In genomic region chr19:12955996-12956395, GRCh38 we compare ENCODE assay signal across 8 cellular contexts. TPM values are rescaled to one million over a fixed set of nuclear protein-coding genes. Genes with fewer than 3 reads are reported as not detected.
DNase-seq lines count a peak whose midpoint lies in the region; ATAC-seq, FAIRE-seq and TF ChIP-seq lines count a peak whose summit lies in the region.

No MANE protein-coding gene starts in this region.

- H3K4me3 ChIP-seq in keratinocyte (ENCODE audit: control insufficient read depth in 2 of 3, extremely low read depth in 1 of 3, insufficient read depth in 2 of 3, low read depth in 1 of 3, low read length in 3 of 3) (peak overlapping the region; percentile 84 to 92 (median 89)), testis (peak overlapping the region; percentile 82 to 83)

- intact Hi-C loops in testis (cut with DNase I; ENCODE audit: low total_unique reads) = no loop called here

- H3K9me3 Mint-ChIP-seq in activated CD8-positive, alpha-beta memory T cell treated with anti-CD3 and anti-CD28 coated beads, Interleukin-2, amount 10 ng/mL, durations not matched to agents 7 days and 5 days (ENCODE audit: low read depth) = no peaks in the 10 kb centered on the region
- H3K9me3 Mint-ChIP-seq in activated naive CD8-positive, alpha-beta T cell treated with anti-CD3 and anti-CD28 coated beads, Interleukin-2, amount 10 ng/mL, durations not matched to agents 7 days and 5 days = no peaks in the 10 kb centered on the region

- WGBS in testis, 2 donors = 38 to 41% methylated on average over 9 to 12 of the region's 12 CpGs

- no peak for DNase-seq in activated CD8-positive, alpha-beta memory T cell treated with anti-CD3 and anti-CD28 coated beads, Interleukin-2, amount 10 ng/mL, durations not matched to agents 7 days and 5 days
- no peak for DNase-seq in activated CD8-positive, alpha-beta memory T cell treated with anti-CD3 and anti-CD28 coated beads, Interleukin-2, amount 50 U/mL, for 4 hours
- DNase-seq in activated naive CD8-positive, alpha-beta T cell treated with anti-CD3 and anti-CD28 coated beads, Interleukin-2, amount 10 ng/mL, durations not matched to agents 7 days and 5 days = no peak
- DNase-seq in keratinocyte (ENCODE audit: low read depth, low spot score) (no peak), testis (no peak)

- H3K4me1 Mint-ChIP-seq in activated CD8-positive, alpha-beta memory T cell treated with anti-CD3 and anti-CD28 coated beads, Interleukin-2, amount 10 ng/mL, durations not matched to agents 7 days and 5 days = peaks cover 41% of the 10 kb centered on the region
- peaks cover 18% of the 10 kb centered on the region for H3K4me1 Mint-ChIP-seq in activated naive CD8-positive, alpha-beta T cell treated with anti-CD3 and anti-CD28 coated beads, Interleukin-2, amount 10 ng/mL, durations not matched to agents 7 days and 5 days

- TF ChIP-seq CTCF in keratinocyte (optimal IDR thresholded peaks at IDR 0.05 in 1 of 3, IDR thresholded peaks at IDR 0.05 in 1 of 3, conservative IDR thresholded peaks at IDR 0.05 in 1 of 3; ENCODE audit: extremely low read depth in 1 of 3, insufficient read depth in 2 of 3, low read length in 3 of 3) (no peak), testis (IDR thresholded peaks at IDR 0.05) (no peak)

- CTCF ChIA-PET in activated CD8-positive, alpha-beta memory T cell treated with anti-CD3 and anti-CD28 coated beads, Interleukin-2, amount 10 ng/mL, durations not matched to agents 7 days and 5 days (lab: Charles Lee) = interaction anchor here (0.9 to 5.2 kb wide), 5 partner anchors 9 to 71 kb away, joined by 3 to 56 read pairs (median 3); no protein-coding TSS in a partner anchor

- peaks cover 18% of the 10 kb centered on the region in 2 experiments for H3K36me3 ChIP-seq in keratinocyte (ENCODE audit: control insufficient read depth in 2 of 2, extremely low read depth in 1 of 2, insufficient read depth in 2 of 2, low read length in 2 of 2)
- no peaks in the 10 kb centered on the region for H3K36me3 ChIP-seq in testis (ENCODE audit: low read depth, missing control alignments)

- no peak overlapping the region for H2AFZ ChIP-seq in keratinocyte (ENCODE audit: control insufficient read depth, low read length)

- H3K27ac Mint-ChIP-seq in activated CD8-positive, alpha-beta memory T cell treated with anti-CD3 and anti-CD28 coated beads, Interleukin-2, amount 10 ng/mL, durations not matched to agents 7 days and 5 days = peak overlapping the region; percentile 87
- H3K27ac Mint-ChIP-seq in activated naive CD8-positive, alpha-beta T cell treated with anti-CD3 and anti-CD28 coated beads, Interleukin-2, amount 10 ng/mL, durations not matched to agents 7 days and 5 days = peak overlapping the region; percentile 78

- H3K4me3 Mint-ChIP-seq in activated CD8-positive, alpha-beta memory T cell treated with anti-CD3 and anti-CD28 coated beads, Interleukin-2, amount 10 ng/mL, durations not matched to agents 7 days and 5 days = peak overlapping the region; percentile 90
- peak overlapping the region; percentile 82 for H3K4me3 Mint-ChIP-seq in activated naive CD8-positive, alpha-beta T cell treated with anti-CD3 and anti-CD28 coated beads, Interleukin-2, amount 10 ng/mL, durations not matched to agents 7 days and 5 days

- H3K79me2 ChIP-seq in keratinocyte (ENCODE audit: control insufficient read depth, insufficient read depth, low read length) = peaks cover 37% of the 10 kb centered on the region

- H3K9me1 ChIP-seq in keratinocyte (ENCODE audit: control insufficient read depth, extremely low read depth, insufficient read depth, low read length) = peaks cover 2% of the 10 kb centered on the region

- POLR2A ChIA-PET in activated naive CD8-positive, alpha-beta T cell treated with anti-CD3 and anti-CD28 coated beads, Interleukin-2, amount 10 ng/mL, durations not matched to agents 7 days and 5 days (lab: Charles Lee) = interaction anchor here (0.6 to 2.9 kb wide), 5 partner anchors 10 to 174 kb away, joined by 3 to 10 read pairs (median 3); partner anchors contain the start of gene RAD23A

- TF ChIP-seq POLR2A in testis (IDR thresholded peaks at IDR 0.05) = no peak

- ATAC-seq in activated CD8-positive, alpha-beta memory T cell treated with anti-CD3 and anti-CD28 coated beads, Interleukin-2, amount 10 ng/mL, durations not matched to agents 7 days and 5 days = no peak
- no peak for ATAC-seq in activated naive CD8-positive, alpha-beta T cell treated with anti-CD3 and anti-CD28 coated beads, Interleukin-2, amount 10 ng/mL, durations not matched to agents 7 days and 5 days (ENCODE audit: low read depth)
- no peak for ATAC-seq in GM19035 (IDR thresholded peaks at IDR 0.05; ENCODE audit: unreplicated experiment)
- ATAC-seq in GM18519 (IDR thresholded peaks at IDR 0.05; ENCODE audit: low FRiP score, unreplicated experiment) = no peak
- no peak for ATAC-seq in GM19397 (IDR thresholded peaks at IDR 0.05; ENCODE audit: unreplicated experiment)

- H3K4me1 ChIP-seq in keratinocyte (ENCODE audit: control insufficient read depth, extremely low read depth, insufficient read depth, low read length) (peaks cover 26% of the 10 kb centered on the region), testis (peaks cover 19% of the 10 kb centered on the region)

- H3K9me3 ChIP-seq in keratinocyte (ENCODE audit: control insufficient read depth, low read depth, low read length) (no peaks in the 10 kb centered on the region), testis (no peaks in the 10 kb centered on the region)

- H3K27me3 ChIP-seq in keratinocyte (ENCODE audit: control insufficient read depth, extremely low read depth, insufficient read depth, low read length) (no peaks in the 10 kb centered on the region), testis (no peaks in the 10 kb centered on the region)

- H3K4me2 ChIP-seq in keratinocyte (ENCODE audit: control insufficient read depth, extremely low read depth, insufficient read depth, low read depth, low read length) = peak overlapping the region; percentile 93

- peak overlapping the region; percentile 90 for H3K9ac ChIP-seq in keratinocyte (ENCODE audit: control insufficient read depth, extremely low read depth, insufficient read depth, low read length)

- peaks cover 16% of the 10 kb centered on the region for H3K36me3 Mint-ChIP-seq in activated CD8-positive, alpha-beta memory T cell treated with anti-CD3 and anti-CD28 coated beads, Interleukin-2, amount 10 ng/mL, durations not matched to agents 7 days and 5 days
- H3K36me3 Mint-ChIP-seq in activated naive CD8-positive, alpha-beta T cell treated with anti-CD3 and anti-CD28 coated beads, Interleukin-2, amount 10 ng/mL, durations not matched to agents 7 days and 5 days = peaks cover 8% of the 10 kb centered on the region

- H3K27ac ChIP-seq in keratinocyte (ENCODE audit: control insufficient read depth, insufficient read depth, low read length) (peak overlapping the region; percentile 80), testis (peak overlapping the region in 1 of 2 donors; percentile 89)

- no peaks in the 10 kb centered on the region for H3K27me3 Mint-ChIP-seq in activated CD8-positive, alpha-beta memory T cell treated with anti-CD3 and anti-CD28 coated beads, Interleukin-2, amount 10 ng/mL, durations not matched to agents 7 days and 5 days
- H3K27me3 Mint-ChIP-seq in activated naive CD8-positive, alpha-beta T cell treated with anti-CD3 and anti-CD28 coated beads, Interleukin-2, amount 10 ng/mL, durations not matched to agents 7 days and 5 days = no peaks in the 10 kb centered on the region

- no peaks in the 10 kb centered on the region for H4K20me1 ChIP-seq in keratinocyte (ENCODE audit: control insufficient read depth, extremely low read depth, insufficient read depth, low read length)

- FAIRE-seq in keratinocyte (lab: Jason Lieb, UNC) = no peak

- dilution Hi-C loops in keratinocyte (cut with MboI; ENCODE audit: extremely low pct_ligation_motif_present, low sequenced_read_pairs) = no loop called here

RNA-seq across cellular contexts. Expression of gene GADD45GIP1, which starts 1.0 kb away (rescaled TPM):
- 10 to 100 TPM; 23.9 to 24.9 TPM for total RNA-seq in activated CD8-positive, alpha-beta memory T cell treated with anti-CD3 and anti-CD28 coated beads, Interleukin-2, amount 10 ng/mL, durations not matched to agents 7 days and 5 days
- total RNA-seq in activated naive CD8-positive, alpha-beta T cell treated with anti-CD3 and anti-CD28 coated beads, Interleukin-2, amount 10 ng/mL, durations not matched to agents 7 days and 5 days = 10 to 100 TPM; 18.4 to 19.4 TPM
- polyA plus RNA-seq in keratinocyte (27.8 to 38.4 TPM (median 35.5 TPM) in 3 replicates), testis (ENCODE audit: insufficient read depth, low read depth, low replicate concordance) (21.6 TPM)
- polyA plus RNA-seq in keratinocyte (2011; ENCODE audit: low read depth) = 22.7 TPM
- polyA plus RNA-seq in keratinocyte (2011; cell fraction: cytosol; rRNA removed) = 10.8 and 29.0 TPM in 2 replicates
- polyA plus RNA-seq in keratinocyte (2011; cell fraction: nucleus; rRNA removed) = 9.8 and 10.6 TPM in 2 replicates
- polyA plus RNA-seq in keratinocyte (2012; ENCODE audit: low replicate concordance) = 18.1 and 56.9 TPM in 2 replicates
- polyA minus RNA-seq in keratinocyte = 4.4 to 9.0 TPM (median 4.6 TPM) in 3 replicates
- polyA minus RNA-seq in keratinocyte (2011; cell fraction: cytosol; rRNA and poly(A)+ RNA removed) = 43.2 TPM
- polyA minus RNA-seq in keratinocyte (2011; cell fraction: nucleus; rRNA and poly(A)+ RNA removed) = 2.9 and 3.7 TPM in 2 replicates
- total RNA-seq in testis = 10 to 100 TPM; 32.2 to 39.8 TPM

RNA-seq across cellular contexts. Expression of gene RAD23A, which starts 10.3 kb away (rescaled TPM):
- total RNA-seq in activated CD8-positive, alpha-beta memory T cell treated with anti-CD3 and anti-CD28 coated beads, Interleukin-2, amount 10 ng/mL, durations not matched to agents 7 days and 5 days = 100 to 1,000 TPM; 164 to 168 TPM
- 100 to 1,000 TPM; 128 to 141 TPM for total RNA-seq in activated naive CD8-positive, alpha-beta T cell treated with anti-CD3 and anti-CD28 coated beads, Interleukin-2, amount 10 ng/mL, durations not matched to agents 7 days and 5 days
- 20.3 to 63.3 TPM (median 23.7 TPM) in 3 replicates for polyA plus RNA-seq in keratinocyte
- 51.3 TPM for polyA plus RNA-seq in keratinocyte (2011; ENCODE audit: low read depth)
- 31.9 and 74.2 TPM in 2 replicates for polyA plus RNA-seq in keratinocyte (2011; cell fraction: cytosol; rRNA removed)
- 31.8 and 38.2 TPM in 2 replicates for polyA plus RNA-seq in keratinocyte (2011; cell fraction: nucleus; rRNA removed)
- polyA plus RNA-seq in keratinocyte (2012; ENCODE audit: low replicate concordance) = 106 and 107 TPM in 2 replicates
- 24.7 to 169 TPM (median 25.4 TPM) in 3 replicates for polyA minus RNA-seq in keratinocyte
- 84.4 TPM for polyA minus RNA-seq in keratinocyte (2011; cell fraction: cytosol; rRNA and poly(A)+ RNA removed)
- 13.9 and 16.0 TPM in 2 replicates for polyA minus RNA-seq in keratinocyte (2011; cell fraction: nucleus; rRNA and poly(A)+ RNA removed)
- total RNA-seq in testis = 100 to 1,000 TPM; 114 to 136 TPM
- polyA plus RNA-seq in testis (ENCODE audit: insufficient read depth, low read depth, low replicate concordance) = 174 TPM

RNA-seq across cellular contexts. Expression of gene DAND5, which starts 13.4 kb away (rescaled TPM):
- under 1 TPM; 0.21 to 0.26 TPM for total RNA-seq in activated CD8-positive, alpha-beta memory T cell treated with anti-CD3 and anti-CD28 coated beads, Interleukin-2, amount 10 ng/mL, durations not matched to agents 7 days and 5 days
- not detected for total RNA-seq in activated naive CD8-positive, alpha-beta T cell treated with anti-CD3 and anti-CD28 coated beads, Interleukin-2, amount 10 ng/mL, durations not matched to agents 7 days and 5 days
- polyA plus RNA-seq in keratinocyte (0.09 TPM in 1 of 3 replicates, not detected in the others), testis (ENCODE audit: insufficient read depth, low read depth, low replicate concordance) (0.16 TPM)
- polyA plus RNA-seq in keratinocyte (2011; ENCODE audit: low read depth) = not detected
- polyA plus RNA-seq in keratinocyte (2011; cell fraction: cytosol; rRNA removed) = not detected in 2 replicates
- polyA plus RNA-seq in keratinocyte (2011; cell fraction: nucleus; rRNA removed) = 0.06 and 0.08 TPM in 2 replicates
- polyA plus RNA-seq in keratinocyte (2012; ENCODE audit: low replicate concordance) = 0.06 TPM in 1 of 2 replicates, not detected in the other
- polyA minus RNA-seq in keratinocyte = not detected in 3 replicates
- polyA minus RNA-seq in keratinocyte (2011; cell fraction: cytosol; rRNA and poly(A)+ RNA removed) = not detected
- polyA minus RNA-seq in keratinocyte (2011; cell fraction: nucleus; rRNA and poly(A)+ RNA removed) = not detected in 2 replicates
- 1 to 10 TPM; 1.4 to 2.8 TPM for total RNA-seq in testis

RNA-seq across cellular contexts. Expression of gene CALR, which starts 17.6 kb away (rescaled TPM):
- 100 to 1,000 TPM; 745 to 898 TPM for total RNA-seq in activated CD8-positive, alpha-beta memory T cell treated with anti-CD3 and anti-CD28 coated beads, Interleukin-2, amount 10 ng/mL, durations not matched to agents 7 days and 5 days
- total RNA-seq in activated naive CD8-positive, alpha-beta T cell treated with anti-CD3 and anti-CD28 coated beads, Interleukin-2, amount 10 ng/mL, durations not matched to agents 7 days and 5 days = 100 to 1,000 TPM; 522 to 531 TPM
- polyA plus RNA-seq in keratinocyte = 785 to 1,497 TPM (median 899 TPM) in 3 replicates
- 690 TPM for polyA plus RNA-seq in keratinocyte (2011; ENCODE audit: low read depth)
- 541 and 590 TPM in 2 replicates for polyA plus RNA-seq in keratinocyte (2011; cell fraction: cytosol; rRNA removed)
- 847 and 916 TPM in 2 replicates for polyA plus RNA-seq in keratinocyte (2011; cell fraction: nucleus; rRNA removed)
- polyA plus RNA-seq in keratinocyte (2012; ENCODE audit: low replicate concordance) = 591 and 1,352 TPM in 2 replicates
- polyA minus RNA-seq in keratinocyte = 878 to 1,487 TPM (median 945 TPM) in 3 replicates
- polyA minus RNA-seq in keratinocyte (2011; cell fraction: cytosol; rRNA and poly(A)+ RNA removed) = 831 TPM
- 464 and 627 TPM in 2 replicates for polyA minus RNA-seq in keratinocyte (2011; cell fraction: nucleus; rRNA and poly(A)+ RNA removed)
- total RNA-seq in testis = 100 to 1,000 TPM; 389 to 467 TPM
- polyA plus RNA-seq in testis (ENCODE audit: insufficient read depth, low read depth, low replicate concordance) = 538 TPM

RNA-seq across cellular contexts. Expression of gene FARSA, which starts 22.5 kb away (rescaled TPM):
- 100 to 1,000 TPM in 1 of 2 experiments, 10 to 100 TPM in 1; 96.6 to 131 TPM for total RNA-seq in activated CD8-positive, alpha-beta memory T cell treated with anti-CD3 and anti-CD28 coated beads, Interleukin-2, amount 10 ng/mL, durations not matched to agents 7 days and 5 days
- 10 to 100 TPM; 69.2 to 73.3 TPM for total RNA-seq in activated naive CD8-positive, alpha-beta T cell treated with anti-CD3 and anti-CD28 coated beads, Interleukin-2, amount 10 ng/mL, durations not matched to agents 7 days and 5 days
- polyA plus RNA-seq in keratinocyte (29.9 to 68.7 TPM (median 30.9 TPM) in 3 replicates), testis (ENCODE audit: insufficient read depth, low read depth, low replicate concordance) (55.1 TPM)
- polyA plus RNA-seq in keratinocyte (2011; ENCODE audit: low read depth) = 22.0 TPM
- 24.6 and 39.9 TPM in 2 replicates for polyA plus RNA-seq in keratinocyte (2011; cell fraction: cytosol; rRNA removed)
- 64.7 and 72.5 TPM in 2 replicates for polyA plus RNA-seq in keratinocyte (2011; cell fraction: nucleus; rRNA removed)
- polyA plus RNA-seq in keratinocyte (2012; ENCODE audit: low replicate concordance) = 49.0 and 90.2 TPM in 2 replicates
- 25.3 to 136 TPM (median 29.6 TPM) in 3 replicates for polyA minus RNA-seq in keratinocyte
- 30.7 TPM for polyA minus RNA-seq in keratinocyte (2011; cell fraction: cytosol; rRNA and poly(A)+ RNA removed)
- 16.6 and 19.2 TPM in 2 replicates for polyA minus RNA-seq in keratinocyte (2011; cell fraction: nucleus; rRNA and poly(A)+ RNA removed)
- 10 to 100 TPM; 53.8 to 65.3 TPM for total RNA-seq in testis
